In genomic region chr16:89266521-89267134, GRCh38 we compare ENCODE assay signal across 16 cellular contexts. TPM values are rescaled to one million over a fixed set of nuclear protein-coding genes. Genes with fewer than 3 reads are reported as not detected.
DNase-seq lines count a peak whose midpoint lies in the region; ATAC-seq and TF ChIP-seq lines count a peak whose summit lies in the region.
"Had no signal": no experiment of that assay in that cellular context is flagged by ENCODE, and none has a peak within 500 bp of the region (broad histone marks: within the 10 kb centered on the region; RNA-seq: fewer than 3 reads in every experiment).

No MANE protein-coding gene starts in this region.

- H3K9me3 ChIP-seq in right cardiac atrium (ENCODE audit: control insufficient read depth, low read length) = no peaks in the 10 kb centered on the region
- H3K9me3 ChIP-seq in HCT116 (ENCODE audit: control insufficient read depth in 1 of 2, insufficient read depth in 1 of 2, low read depth in 1 of 2, low read length in 2 of 2) = no peaks in the 10 kb centered on the region
- H3K9me3 ChIP-seq: HAP-1 had no signal

- CTCF ChIA-PET in HCT116 (lab: Charles Lee) = no interaction called here

- H3K79me2 ChIP-seq in HCT116 (ENCODE audit: insufficient read depth, low read length) = peaks cover 14% of the 10 kb centered on the region; the same call in 1 of the 2 replicates

- no peak for TF ChIP-seq CTCF in HCT116 (IDR thresholded peaks at IDR 0.05 in 2 of 3, conservative IDR thresholded peaks at IDR 0.05 in 1 of 3; ENCODE audit: borderline replicate concordance in 1 of 3, insufficient read depth in 1 of 3, low read depth in 2 of 3, low read length in 2 of 3)

- no peak overlapping the region for H2AFZ ChIP-seq in HCT116 (ENCODE audit: low read depth, low read length, poor library complexity, severe bottlenecking)

- no peaks in the 10 kb centered on the region for H3K27me3 Mint-ChIP-seq in stimulated activated naive B cell treated with anti-CD40 and anti-IgM and Interleukin-4, amounts not matched to agents 10 μg/mL and 1 μg/mL and 100 μg/mL, for 72 hours

- no peaks in the 10 kb centered on the region for H3K9me2 ChIP-seq in HCT116 (ENCODE audit: insufficient read depth)

- BruUV-seq in HCT116 (replicated peaks; lab: Mats Ljungman, UMichigan) = no TSS peak

- peaks cover 49 to 69% of the 10 kb centered on the region in 2 donors for H3K36me3 Mint-ChIP-seq in stimulated activated naive B cell treated with anti-CD40 and anti-IgM and Interleukin-4, amounts not matched to agents 10 μg/mL and 1 μg/mL and 100 μg/mL, for 72 hours

- H3K9ac ChIP-seq in HCT116 (ENCODE audit: low read length) = no peak overlapping the region
- H3K9ac ChIP-seq: BLaER1 had no signal

- H3K4me2 ChIP-seq in HCT116 (ENCODE audit: low read length) = no peak overlapping the region
- H3K4me2 ChIP-seq: BLaER1 had no signal

- H3K4me3 ChIP-seq in right cardiac atrium (ENCODE audit: low read length) (no peak overlapping the region), HCT116 (replicated peaks in 1 of 2; ENCODE audit: low read depth in 1 of 2, low read length in 2 of 2) (no peak overlapping the region)
- H3K4me3 ChIP-seq: BLaER1, HAP-1 had no signal

- ATAC-seq in Right ventricle myocardium superior (ENCODE audit: poor library complexity) = peak; percentile 9
- no peak for ATAC-seq in right cardiac atrium
- ATAC-seq in HCT116 = no peak
- no peak for ATAC-seq in stimulated activated naive B cell treated with anti-CD40 and anti-IgM and Interleukin-4, amounts not matched to agents 10 μg/mL and 1 μg/mL and 100 μg/mL, for 72 hours (replicated peaks)
- ATAC-seq in GM21526 (IDR thresholded peaks at IDR 0.05; ENCODE audit: low FRiP score, unreplicated experiment) = no peak

- H3K4me3 Mint-ChIP-seq in stimulated activated naive B cell treated with anti-CD40 and anti-IgM and Interleukin-4, amounts not matched to agents 10 μg/mL and 1 μg/mL and 100 μg/mL, for 72 hours = no peak overlapping the region

- H4K20me1 ChIP-seq in HCT116 (ENCODE audit: insufficient read depth) = no peaks in the 10 kb centered on the region

- TF ChIP-seq RAD21 in HCT116 (IDR thresholded peaks at IDR 0.05; ENCODE audit: low read depth) = no peak

- H3K27ac Mint-ChIP-seq in stimulated activated naive B cell treated with anti-CD40 and anti-IgM and Interleukin-4, amounts not matched to agents 10 μg/mL and 1 μg/mL and 100 μg/mL, for 72 hours = peak overlapping the region; percentile 65

- H3K27me3 ChIP-seq in right cardiac atrium (ENCODE audit: control insufficient read depth, insufficient read depth) (no peaks in the 10 kb centered on the region), HCT116 (ENCODE audit: insufficient read depth, low read length) (no peaks in the 10 kb centered on the region)
- H3K27me3 ChIP-seq: BLaER1 had no signal

- peak; percentile 23 for DNase-seq in Right ventricle myocardium superior
- DNase-seq in right cardiac atrium = no peak
- DNase-seq in HCT116 (ENCODE audit: low read depth, low spot score) = no peak
- peak; percentile 6 for DNase-seq in iPS-NIHi11 (ENCODE audit: low spot score)
- no peak for DNase-seq in stimulated activated naive B cell treated with anti-CD40 and anti-IgM and Interleukin-4, amounts not matched to agents 10 μg/mL and 1 μg/mL and 100 μg/mL, for 72 hours
- DNase-seq in SKM-1 (lab: John Stamatoyannopoulos, UW; ENCODE audit: unreplicated experiment) = no peak
- no peak for DNase-seq in NCI-H2029 treated with DMSO at 0.1 percent for 48 hours (lab: John Stamatoyannopoulos, UW)
- DNase-seq: CD8-positive, alpha-beta memory T cell; GF-D8; KG1; NCI-H1436; NCI-H2081; NCI-H774 had no signal

- H3K4me1 Mint-ChIP-seq in stimulated activated naive B cell treated with anti-CD40 and anti-IgM and Interleukin-4, amounts not matched to agents 10 μg/mL and 1 μg/mL and 100 μg/mL, for 72 hours = peaks cover 0 to 3% of the 10 kb centered on the region in 2 donors

- intact Hi-C loops in Right ventricle myocardium superior (cut with DNase I) = no loop called here
- intact Hi-C loops in right cardiac atrium (cut with DNase I) = no loop called here
- intact Hi-C loops in HCT116 (cut with micrococcal nuclease) = no loop called here

- H3K36me3 ChIP-seq in HCT116 (ENCODE audit: control insufficient read depth in 1 of 2, insufficient read depth in 2 of 2, low read length in 2 of 2) = peaks cover 14 to 28% of the 10 kb centered on the region in 2 experiments

- no peak for TF ChIP-seq POLR2A in HCT116 (IDR thresholded peaks at IDR 0.05; ENCODE audit: borderline replicate concordance, extremely low read depth, insufficient read depth, insufficient read length)

- RAD21 ChIA-PET in HCT116 (lab: Charles Lee; ENCODE audit: low non-redundant PET in 1 of 2, low total read pairs in 2 of 2, uncharacterized antibody in 2 of 2, unreplicated experiment in 2 of 2) = no interaction called here

- POLR2A ChIA-PET in HCT116 (lab: Charles Lee) = interaction anchor here (1.5 kb wide), 1 partner anchor 20 kb away, joined by 3 read pairs; no protein-coding TSS in a partner anchor

- peaks cover 0 to 2% of the 10 kb centered on the region in 2 donors for H3K9me3 Mint-ChIP-seq in stimulated activated naive B cell treated with anti-CD40 and anti-IgM and Interleukin-4, amounts not matched to agents 10 μg/mL and 1 μg/mL and 100 μg/mL, for 72 hours
- H3K9me3 Mint-ChIP-seq: CD8-positive, alpha-beta memory T cell had no signal

- WGBS in right cardiac atrium = 94% methylated on average over 17 of the region's 17 CpGs

- H3K4me1 ChIP-seq in right cardiac atrium (ENCODE audit: control insufficient read depth, insufficient read depth, low read length) = no peaks in the 10 kb centered on the region
- H3K4me1 ChIP-seq in HCT116 (ENCODE audit: control insufficient read depth in 1 of 2, insufficient read depth in 2 of 2, low read length in 2 of 2) = peaks cover 0 to 18% of the 10 kb centered on the region in 2 experiments; a peak in 3 of 4 replicates
- H3K4me1 ChIP-seq: HAP-1 had no signal

- H3K27ac ChIP-seq in right cardiac atrium (ENCODE audit: low read length) (no peak overlapping the region), HCT116 (ENCODE audit: low read depth, low read length) (no peak overlapping the region; the same call in 1 of the 2 replicates)
- H3K27ac ChIP-seq: BLaER1 had no signal

TF ChIP-seq in HCT116, 20 proteins besides CTCF, POLR2A, EP300 and RAD21:
- peak; percentile 55 for TF ChIP-seq POLR2AphosphoS5 (IDR thresholded peaks at IDR 0.05; ENCODE audit: low read depth, low read length)
- TF ChIP-seq CEBPB (IDR thresholded peaks at IDR 0.05; ENCODE audit: low read depth) = no peak
- no peak for TF ChIP-seq SIN3A (IDR thresholded peaks at IDR 0.05; ENCODE audit: low read depth)
- no peak for TF ChIP-seq SRF (IDR thresholded peaks at IDR 0.05; ENCODE audit: low read depth)
- no peak for TF ChIP-seq YY1 (IDR thresholded peaks at IDR 0.05; ENCODE audit: extremely low read depth, insufficient replicate concordance, low read depth, low read length)
- TF ChIP-seq ZNF274 (IDR thresholded peaks at IDR 0.05; ENCODE audit: low read depth, low read length) = no peak
- no peak for TF ChIP-seq EZH2 (IDR thresholded peaks at IDR 0.05)
- no peak for TF ChIP-seq ELF1 (IDR thresholded peaks at IDR 0.05; ENCODE audit: borderline replicate concordance, low read depth)
- no peak for TF ChIP-seq MAX (IDR thresholded peaks at IDR 0.05)

RNA-seq across cellular contexts. Expression of gene ZNF778, which starts 49.1 kb away (rescaled TPM):
- 9.9 TPM for total RNA-seq in Right ventricle myocardium superior
- total RNA-seq in right cardiac atrium = 1 to 10 TPM; 6.6 to 9.0 (median 8.0) TPM
- polyA plus RNA-seq in right cardiac atrium = 1.6 TPM
- total RNA-seq in HCT116 (2021; ENCODE audit: unreplicated experiment) = 19.5 TPM
- polyA plus RNA-seq in HCT116 (2012) = 8.8 and 9.6 TPM in 2 replicates

Comparison
In these comparisons a context has a peak if more than half of its experiments do, and no peak if none do; other contexts are left out.
1. DNase-seq: peak in Right ventricle myocardium superior (single experiment) and iPS-NIHi11 (single experiment); none in right cardiac atrium (0 of 3), HCT116 (single experiment), stimulated activated naive B cell treated with anti-CD40 and anti-IgM and Interleukin-4, amounts not matched to agents 10 μg/mL and 1 μg/mL and 100 μg/mL, for 72 hours (single experiment), SKM-1 (single experiment) and NCI-H2029 treated with DMSO at 0.1 percent for 48 hours (single experiment).